In the genomic region with DNA sequence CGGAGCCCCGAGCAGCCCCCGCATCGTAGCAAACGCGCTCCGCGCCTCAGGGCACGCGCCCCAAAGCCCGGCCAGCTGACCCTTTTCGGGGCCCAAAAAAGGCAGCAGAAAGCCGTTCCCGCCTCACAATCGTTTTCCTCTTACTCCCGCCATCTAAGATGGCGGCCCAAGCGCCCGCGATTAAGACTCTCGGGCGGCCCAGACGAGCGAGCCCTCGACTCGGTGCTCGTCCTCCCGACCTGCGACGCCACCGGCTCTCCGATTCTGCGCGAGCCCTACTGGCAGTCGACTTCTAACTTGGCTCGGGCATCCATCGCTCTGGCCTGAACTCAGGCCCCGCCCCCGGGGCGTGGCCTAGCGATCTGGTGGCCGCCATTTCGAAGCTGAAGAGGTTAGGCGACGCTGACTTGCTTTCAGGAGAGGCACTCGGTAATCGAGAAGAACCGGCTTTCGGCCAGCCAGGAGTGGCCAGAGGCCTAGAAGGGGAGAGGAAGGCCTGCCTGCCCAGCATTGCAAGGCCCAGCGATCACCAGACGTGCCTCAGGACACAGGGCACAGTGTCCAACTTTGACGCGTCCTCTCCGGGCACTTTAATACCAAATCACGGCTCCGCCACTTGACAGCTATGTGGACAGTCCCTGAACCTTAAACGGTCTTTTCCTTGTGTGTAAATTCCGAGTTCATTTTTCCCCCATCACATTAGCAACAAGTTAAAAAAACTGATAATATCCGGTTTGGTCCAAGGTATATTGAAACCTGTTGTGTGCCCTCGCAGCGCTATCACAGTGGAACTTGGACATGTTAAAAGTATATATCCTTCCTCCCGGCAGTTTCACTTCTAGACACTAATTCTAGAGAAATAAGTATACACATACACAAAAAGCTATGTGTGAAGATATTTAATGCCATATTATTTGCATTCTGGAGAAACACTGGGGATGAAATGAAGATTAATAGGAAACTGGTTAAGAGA, we compare ENCODE assay signal across 8 cellular contexts. TPM values are rescaled to one million over a fixed set of nuclear protein-coding genes. Genes with fewer than 3 reads are reported as not detected.
DNase-seq lines count a peak whose midpoint lies in the region; ATAC-seq and TF ChIP-seq lines count a peak whose summit lies in the region.

A gene (minus strand): TSS at position 182 of the 973 bp plus-strand sequence. CDS start 45,396 bp downstream, outside the sequence.

- intact Hi-C loops in head of caudate nucleus (cut with DNase I) (loop anchor here (2.0 to 10.0 kb wide), 3 partner anchors 107 to 281 kb away; a partner anchor contains a TSS), ovary (cut with DNase I) (loop anchor here in 1 of 4 donors (5.0 kb wide), 1 partner anchor 107 kb away; a partner anchor contains a TSS), thyroid gland (cut with DNase I) (no loop called here)

- peak; percentile 90 for DNase-seq in NCI-H128 (lab: John Stamatoyannopoulos, UW; ENCODE audit: unreplicated experiment)
- DNase-seq in activated naive CD8-positive, alpha-beta T cell treated with anti-CD3 and anti-CD28 coated beads, Interleukin-2, amount 10 ng/mL, durations not matched to agents 7 days and 5 days: peak; percentile 98
- DNase-seq in head of caudate nucleus: peak; percentile 96 to 100 (median 98)
- peak; percentile 98 to 99 (median 98) for DNase-seq in ovary
- peak; percentile 99 to 100 for DNase-seq in thyroid gland

- TF ChIP-seq CTCF in SU-DHL-6 (IDR thresholded peaks at IDR 0.05; ENCODE audit: insufficient read depth, low read length, poor library complexity, severe bottlenecking) (no peak), ovary (IDR thresholded peaks at IDR 0.05) (no peak), thyroid gland (IDR thresholded peaks at IDR 0.05) (peak in 1 of 6 experiments; percentile 17)

- H3K4me2 ChIP-seq in SU-DHL-6 (ENCODE audit: low read depth, low read length, poor library complexity, severe bottlenecking): peak within 1 kb of the TSS; percentile 73

- H2AFZ ChIP-seq in SU-DHL-6 (ENCODE audit: low read depth, low read length, severe bottlenecking): peak within 1 kb of the TSS; percentile 95

- H3K4me1 ChIP-seq in ovary (ENCODE audit: insufficient read depth) (peaks cover 11% of the 10 kb centered on the region), thyroid gland (peaks cover 33 to 36% of the 10 kb centered on the region in 2 donors)

- H3F3A ChIP-seq in SU-DHL-6 (ENCODE audit: insufficient read depth): peaks cover 17% of the 10 kb centered on the region; the same call in 1 of the 2 replicates

- 1% methylated on average over 50 to 62 of the region's 62 CpGs for WGBS in ovary, 3 donors
- WGBS in thyroid gland, 2 donors: 3 to 5% methylated on average over 15 to 26 of the region's 62 CpGs

- peak; percentile 95 for ATAC-seq in HG02678 (IDR thresholded peaks at IDR 0.05; ENCODE audit: unreplicated experiment)
- peak; percentile 97 for ATAC-seq in activated naive CD8-positive, alpha-beta T cell treated with anti-CD3 and anti-CD28 coated beads, Interleukin-2, amount 10 ng/mL, durations not matched to agents 7 days and 5 days (ENCODE audit: low read depth)

- H3K4me3 Mint-ChIP-seq in activated naive CD8-positive, alpha-beta T cell treated with anti-CD3 and anti-CD28 coated beads, Interleukin-2, amount 10 ng/mL, durations not matched to agents 7 days and 5 days: peak within 1 kb of the TSS; percentile 93

- H3K9me3 Mint-ChIP-seq in activated naive CD8-positive, alpha-beta T cell treated with anti-CD3 and anti-CD28 coated beads, Interleukin-2, amount 10 ng/mL, durations not matched to agents 7 days and 5 days: no peaks in the 10 kb centered on the region

- peak; percentile 87 for TF ChIP-seq POLR2A in GM10847 (IDR thresholded peaks at IDR 0.05; ENCODE audit: extremely low read depth, insufficient read length)
- TF ChIP-seq POLR2A in ovary (IDR thresholded peaks at IDR 0.05): peak; percentile 88
- TF ChIP-seq POLR2A in thyroid gland (IDR thresholded peaks at IDR 0.05): peak in 1 of 2 donors; percentile 91

- 0 out of 2 replicates have a peak, but pooled peaks cover 7% of the 10 kb centered on the region for H4K20me1 ChIP-seq in SU-DHL-6 (ENCODE audit: low read depth, low read length)

- H3K4me3 ChIP-seq in SU-DHL-6 (ENCODE audit: insufficient read depth, low read length, poor library complexity, severe bottlenecking): peak within 1 kb of the TSS; percentile 79
- H3K4me3 ChIP-seq in ovary: peak within 1 kb of the TSS; percentile 96
- H3K4me3 ChIP-seq in thyroid gland (replicated peaks in 1 of 3): peak within 1 kb of the TSS; percentile 84 to 100 (median 99)

- no peaks in the 10 kb centered on the region for H3K9me3 ChIP-seq in SU-DHL-6 (ENCODE audit: insufficient read depth, low read length)
- H3K9me3 ChIP-seq in ovary: no peaks in the 10 kb centered on the region
- no peaks in the 10 kb centered on the region for H3K9me3 ChIP-seq in thyroid gland

- no peaks in the 10 kb centered on the region for H3K36me3 ChIP-seq in SU-DHL-6 (ENCODE audit: low read length)
- no peaks in the 10 kb centered on the region for H3K36me3 ChIP-seq in ovary
- H3K36me3 ChIP-seq in thyroid gland: no peaks in the 10 kb centered on the region

- H3K79me2 ChIP-seq in SU-DHL-6 (ENCODE audit: insufficient read depth, low read length): peaks cover 46% of the 10 kb centered on the region

- no peaks in the 10 kb centered on the region for H3K9me2 ChIP-seq in SU-DHL-6 (replicated peaks; ENCODE audit: insufficient read depth, low read length)

- H3K27ac ChIP-seq in SU-DHL-6 (ENCODE audit: low read depth, low read length): peak within 1 kb of the TSS; percentile 87
- H3K27ac ChIP-seq in ovary: peak within 1 kb of the TSS; percentile 99 to 100
- H3K27ac ChIP-seq in thyroid gland: peak within 1 kb of the TSS; percentile 99 to 100 (median 99)

- H3K27me3 ChIP-seq in SU-DHL-6 (ENCODE audit: low read length) (no peaks in the 10 kb centered on the region), ovary (no peaks in the 10 kb centered on the region), thyroid gland (no peaks in the 10 kb centered on the region)

- H3K36me3 Mint-ChIP-seq in activated naive CD8-positive, alpha-beta T cell treated with anti-CD3 and anti-CD28 coated beads, Interleukin-2, amount 10 ng/mL, durations not matched to agents 7 days and 5 days: peaks cover 4% of the 10 kb centered on the region

- no peak for TF ChIP-seq EP300 in ovary (IDR thresholded peaks at IDR 0.05)

- H3K9ac ChIP-seq in SU-DHL-6 (ENCODE audit: low read length): peak within 1 kb of the TSS; percentile 98

- POLR2A ChIA-PET in activated naive CD8-positive, alpha-beta T cell treated with anti-CD3 and anti-CD28 coated beads, Interleukin-2, amount 10 ng/mL, durations not matched to agents 7 days and 5 days (lab: Charles Lee): interaction anchor here (0.6 to 2.1 kb wide), 8 partner anchors 11 to 347 kb away, joined by 3 to 9 read pairs (median 4); a partner anchor contains a TSS

- H3K27me3 Mint-ChIP-seq in activated naive CD8-positive, alpha-beta T cell treated with anti-CD3 and anti-CD28 coated beads, Interleukin-2, amount 10 ng/mL, durations not matched to agents 7 days and 5 days: no peaks in the 10 kb centered on the region

- H3K27ac Mint-ChIP-seq in activated naive CD8-positive, alpha-beta T cell treated with anti-CD3 and anti-CD28 coated beads, Interleukin-2, amount 10 ng/mL, durations not matched to agents 7 days and 5 days: peak within 1 kb of the TSS; percentile 98

- peaks cover 16% of the 10 kb centered on the region for H3K4me1 Mint-ChIP-seq in activated naive CD8-positive, alpha-beta T cell treated with anti-CD3 and anti-CD28 coated beads, Interleukin-2, amount 10 ng/mL, durations not matched to agents 7 days and 5 days

RNA-seq across cellular contexts. Expression of the gene that starts here (rescaled TPM):
- total RNA-seq in activated naive CD8-positive, alpha-beta T cell treated with anti-CD3 and anti-CD28 coated beads, Interleukin-2, amount 10 ng/mL, durations not matched to agents 7 days and 5 days: 10 to 100 TPM; 95.8 to 97.6 TPM
- total RNA-seq in ovary (100 to 1,000 TPM in 2 of 7 donors, 10 to 100 TPM in 5; 75.0 to 106 (median 78.8) TPM), thyroid gland (100 to 1,000 TPM; 151 to 174 (median 163) TPM)
- 10 to 100 TPM; 62.1 to 82.1 TPM for polyA plus RNA-seq in ovary

Comparison
In these comparisons a context has a peak if more than half of its experiments do, and no peak if none do; other contexts are left out.
1. Peak in every context shown above with its lines: DNase-seq, ATAC-seq, H3K4me3 ChIP-seq and H3K27ac ChIP-seq.